Comparison of ENCODE assay signal across 2 cellular contexts in genomic region chr1:11162752-11163151, GRCh38. TPM values are rescaled to one million over a fixed set of nuclear protein-coding genes. Genes with fewer than 3 reads are reported as not detected.
"Had no signal": no experiment of that assay in that cellular context is flagged by ENCODE, and none has a peak within 500 bp of the region (broad histone marks: within the 10 kb centered on the region; RNA-seq: fewer than 3 reads in every experiment).

No MANE protein-coding gene starts in this region.

RNA-seq across cellular contexts. Expression of gene ANGPTL7, which starts 26.4 kb away (rescaled TPM):
- total RNA-seq: G401, GM12878 had no signal
